ENCODE assay signal across 10 cellular contexts in the genomic region with DNA sequence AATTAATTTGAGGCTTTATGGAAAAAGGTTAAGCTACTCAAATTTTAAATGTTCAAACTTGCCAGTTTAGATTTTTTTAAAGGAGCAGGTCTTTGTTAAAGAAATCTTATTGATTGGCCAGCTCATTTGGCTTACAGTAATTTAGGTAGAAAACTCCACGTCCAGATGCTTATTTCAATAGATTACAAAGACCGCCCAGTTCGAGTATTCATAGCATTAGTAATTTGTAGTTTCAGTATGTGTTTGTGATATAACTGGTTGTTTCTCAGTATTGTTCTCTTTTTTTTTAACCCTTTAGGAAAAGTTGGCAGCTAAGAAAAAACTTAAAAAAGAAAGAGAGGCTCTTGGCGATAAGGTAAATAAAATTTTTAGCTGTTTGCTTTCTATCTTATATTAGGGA. TPM values are rescaled to one million over a fixed set of nuclear protein-coding genes. Genes with fewer than 3 reads are reported as not detected.
DNase-seq lines count a peak whose midpoint lies in the region; ATAC-seq and TF ChIP-seq lines count a peak whose summit lies in the region.
"Had no signal": no experiment of that assay in that cellular context is flagged by ENCODE, and none has a peak within 500 bp of the region (broad histone marks: within the 10 kb centered on the region; RNA-seq: fewer than 3 reads in every experiment).

No MANE protein-coding gene starts in this region.

- TF ChIP-seq CTCF in NB4 (IDR thresholded peaks at IDR 0.05; ENCODE audit: low read depth, low read length) (no peak), epithelial cell of esophagus (IDR thresholded peaks at IDR 0.05; ENCODE audit: insufficient read depth, low read depth, low read length, missing control alignments) (no peak)

- no peak for TF ChIP-seq POLR2A in NB4 (IDR thresholded peaks at IDR 0.05; ENCODE audit: extremely low read depth, insufficient read length)

- H3K4me3 Mint-ChIP-seq in activated CD8-positive, alpha-beta memory T cell treated with anti-CD3 and anti-CD28 coated beads, Interleukin-2, amount 10 ng/mL, durations not matched to agents 7 days and 5 days = peak overlapping the region; percentile 92
- peak overlapping the region; percentile 93 for H3K4me3 Mint-ChIP-seq in stimulated activated effector memory CD8-positive, alpha-beta T cell treated with anti-CD3 and anti-CD28 coated beads, Interleukin-12 subunit alpha, Interleukin-12 subunit beta, amount 100 ng/mL, for 72 hours

- H3K27me3 Mint-ChIP-seq in activated CD8-positive, alpha-beta memory T cell treated with anti-CD3 and anti-CD28 coated beads, Interleukin-2, amount 10 ng/mL, durations not matched to agents 7 days and 5 days = peaks cover 13% of the 10 kb centered on the region

- ATAC-seq in activated CD8-positive, alpha-beta memory T cell treated with anti-CD3 and anti-CD28 coated beads, Interleukin-2, amount 10 ng/mL, durations not matched to agents 7 days and 5 days = no peak
- peak; percentile 55 for ATAC-seq in stimulated activated effector memory CD8-positive, alpha-beta T cell treated with anti-CD3 and anti-CD28 coated beads, Interleukin-12 subunit alpha, Interleukin-12 subunit beta, amount 100 ng/mL, for 72 hours
- ATAC-seq in HG03135 (IDR thresholded peaks at IDR 0.05; ENCODE audit: unreplicated experiment) = no peak
- ATAC-seq: activated CD4-positive, CD25-positive, alpha-beta regulatory T cell treated with anti-CD3 and anti-CD28 coated beads, Interleukin-2, amount 50 U/mL, for 24 hours had no signal

- CTCF ChIA-PET in activated CD8-positive, alpha-beta memory T cell treated with anti-CD3 and anti-CD28 coated beads, Interleukin-2, amount 10 ng/mL, durations not matched to agents 7 days and 5 days (lab: Charles Lee) = interaction anchor here (0.6 to 2.8 kb wide), 9 partner anchors 10 to 464 kb away, joined by 3 to 13 read pairs (median 4); a partner anchor contains a TSS

- peaks cover 30% of the 10 kb centered on the region for H3K4me1 Mint-ChIP-seq in activated CD8-positive, alpha-beta memory T cell treated with anti-CD3 and anti-CD28 coated beads, Interleukin-2, amount 10 ng/mL, durations not matched to agents 7 days and 5 days
- peaks cover 36% of the 10 kb centered on the region for H3K4me1 Mint-ChIP-seq in stimulated activated effector memory CD8-positive, alpha-beta T cell treated with anti-CD3 and anti-CD28 coated beads, Interleukin-12 subunit alpha, Interleukin-12 subunit beta, amount 100 ng/mL, for 72 hours

- peaks cover 7% of the 10 kb centered on the region for H3K9me3 Mint-ChIP-seq in activated CD8-positive, alpha-beta memory T cell treated with anti-CD3 and anti-CD28 coated beads, Interleukin-2, amount 10 ng/mL, durations not matched to agents 7 days and 5 days (ENCODE audit: low read depth)
- peaks cover 7% of the 10 kb centered on the region for H3K9me3 Mint-ChIP-seq in stimulated activated effector memory CD8-positive, alpha-beta T cell treated with anti-CD3 and anti-CD28 coated beads, Interleukin-12 subunit alpha, Interleukin-12 subunit beta, amount 100 ng/mL, for 72 hours

- no peak for DNase-seq in activated CD8-positive, alpha-beta memory T cell treated with anti-CD3 and anti-CD28 coated beads, Interleukin-2, amount 10 ng/mL, durations not matched to agents 7 days and 5 days
- DNase-seq in activated CD8-positive, alpha-beta memory T cell treated with anti-CD3 and anti-CD28 coated beads for 24 hours = no peak
- DNase-seq in NB4 (ENCODE audit: low read depth) = no peak
- DNase-seq in epithelial cell of esophagus (ENCODE audit: low read depth) = no peak
- DNase-seq in stimulated activated effector memory CD8-positive, alpha-beta T cell treated with anti-CD3 and anti-CD28 coated beads, Interleukin-12 subunit alpha, Interleukin-12 subunit beta, amount 100 ng/mL, for 72 hours (ENCODE audit: low spot score in 2 of 2) = no peak
- DNase-seq in NCI-H2107 treated with DMSO at 0.1 percent for 48 hours (lab: John Stamatoyannopoulos, UW; ENCODE audit: unreplicated experiment) = no peak
- DNase-seq in NK-92 treated with Interleukin-12 subunit alpha and Interleukin-12 subunit beta, amount 100 ng/mL, for 24 hours (lab: John Stamatoyannopoulos, UW) = no peak
- DNase-seq: stimulated activated CD4-positive, alpha-beta T cell treated with anti-CD3 and anti-CD28 coated beads, Interleukin-12 subunit alpha, Interleukin-12 subunit beta, amount 100 ng/mL, for 4 hours had no signal

- H3K4me3 ChIP-seq in NB4 (ENCODE audit: low read depth, low read length) (peak overlapping the region; percentile 94), epithelial cell of esophagus (ENCODE audit: low read length) (peak overlapping the region; percentile 63)

- H3K27ac Mint-ChIP-seq in activated CD8-positive, alpha-beta memory T cell treated with anti-CD3 and anti-CD28 coated beads, Interleukin-2, amount 10 ng/mL, durations not matched to agents 7 days and 5 days = no peak overlapping the region
- no peak overlapping the region for H3K27ac Mint-ChIP-seq in stimulated activated effector memory CD8-positive, alpha-beta T cell treated with anti-CD3 and anti-CD28 coated beads, Interleukin-12 subunit alpha, Interleukin-12 subunit beta, amount 100 ng/mL, for 72 hours

- peaks cover 45% of the 10 kb centered on the region for H3K36me3 Mint-ChIP-seq in activated CD8-positive, alpha-beta memory T cell treated with anti-CD3 and anti-CD28 coated beads, Interleukin-2, amount 10 ng/mL, durations not matched to agents 7 days and 5 days
- peaks cover 62% of the 10 kb centered on the region for H3K36me3 Mint-ChIP-seq in stimulated activated effector memory CD8-positive, alpha-beta T cell treated with anti-CD3 and anti-CD28 coated beads, Interleukin-12 subunit alpha, Interleukin-12 subunit beta, amount 100 ng/mL, for 72 hours

RNA-seq across cellular contexts. Expression of a gene that starts 1.6 kb away (rescaled TPM):
- 10 to 100 TPM; 29.7 to 43.2 TPM for total RNA-seq in activated CD8-positive, alpha-beta memory T cell treated with anti-CD3 and anti-CD28 coated beads, Interleukin-2, amount 10 ng/mL, durations not matched to agents 7 days and 5 days

RNA-seq across cellular contexts. Expression of a gene that starts 25.5 kb away (rescaled TPM):
- 1 to 10 TPM; 2.1 to 6.1 TPM for total RNA-seq in activated CD8-positive, alpha-beta memory T cell treated with anti-CD3 and anti-CD28 coated beads, Interleukin-2, amount 10 ng/mL, durations not matched to agents 7 days and 5 days

RNA-seq across cellular contexts. Expression of a gene that starts 25.7 kb away (rescaled TPM):
- 100 to 1,000 TPM; 103 to 114 TPM for total RNA-seq in activated CD8-positive, alpha-beta memory T cell treated with anti-CD3 and anti-CD28 coated beads, Interleukin-2, amount 10 ng/mL, durations not matched to agents 7 days and 5 days
